Comparison of ENCODE assay signal across 8 cellular contexts in the genomic region with DNA sequence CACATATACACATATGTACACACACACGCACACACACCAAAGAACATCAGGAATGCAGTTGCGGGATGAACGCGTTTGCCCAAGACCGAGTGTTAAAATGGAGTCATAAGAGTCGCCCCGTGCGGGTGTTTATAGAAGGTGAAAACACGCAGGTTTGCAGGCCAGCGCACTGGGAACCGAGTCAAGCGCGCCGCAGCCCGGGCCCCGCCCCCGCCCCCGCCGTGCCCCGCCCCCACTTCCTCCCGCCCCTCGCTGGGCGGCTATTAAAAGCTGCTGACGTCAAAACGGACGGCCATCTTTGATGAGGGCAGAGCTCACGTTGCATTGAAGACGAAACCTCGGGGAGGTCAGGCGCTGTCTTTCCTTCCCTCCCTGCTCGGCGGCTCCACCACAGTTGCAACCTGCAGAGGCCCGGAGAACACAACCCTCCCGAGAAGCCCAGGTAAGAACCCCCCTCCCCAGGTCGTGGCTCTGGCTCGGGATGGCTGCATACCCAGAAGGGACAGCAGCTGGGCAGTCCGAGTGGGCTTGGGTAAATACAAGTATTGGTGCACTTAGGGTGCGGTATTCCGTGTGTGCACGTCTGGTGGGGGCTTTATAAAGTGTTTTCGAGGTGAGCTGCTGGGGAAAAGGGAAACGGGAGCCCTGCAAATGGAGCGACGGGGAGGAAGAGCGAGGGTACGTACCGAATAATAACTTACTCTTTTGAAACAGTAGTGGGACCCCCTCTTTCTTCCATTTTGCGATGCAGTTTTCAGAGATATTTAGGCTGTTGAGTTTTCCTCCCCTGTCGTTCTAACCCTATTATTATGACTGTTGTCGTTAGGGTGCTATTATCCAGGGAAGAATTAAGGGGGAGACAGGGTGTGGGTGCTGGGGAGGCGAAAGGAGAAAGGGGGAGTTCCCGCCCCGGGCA. TPM values are rescaled to one million over a fixed set of nuclear protein-coding genes. Genes with fewer than 3 reads are reported as not detected.
DNase-seq lines count a peak whose midpoint lies in the region; ATAC-seq, FAIRE-seq and TF ChIP-seq lines count a peak whose summit lies in the region.

SNAP25 (plus strand) TSS at position 295 of the 916 bp plus-strand sequence. CDS start 56,662 bp downstream, outside the sequence.

- H3K36me3 ChIP-seq in left ventricle myocardium inferior, result no peaks in the 10 kb centered on the region

- no peak for TF ChIP-seq CTCF in left ventricle myocardium inferior (IDR thresholded peaks at IDR 0.05; ENCODE audit: borderline replicate concordance)

- FAIRE-seq in GM12892 (lab: Jason Lieb, UNC), result no peak

- no peaks in the 10 kb centered on the region for H3K9me3 ChIP-seq in left ventricle myocardium inferior (replicated peaks)

- ATAC-seq in GM18867 (IDR thresholded peaks at IDR 0.05; ENCODE audit: unreplicated experiment), result no peak

- H3K27me3 ChIP-seq in left ventricle myocardium inferior (ENCODE audit: low read depth), result peaks cover 85% of the 10 kb centered on the region

- H3K27ac ChIP-seq in left ventricle myocardium inferior (replicated peaks), result no peak within 1 kb of the TSS

- intact Hi-C loops in left ventricle myocardium inferior (cut with micrococcal nuclease), result no loop called here

- DNase-seq in CD1c-positive myeloid dendritic cell (ENCODE audit: extremely low spot score) (peak; percentile 62), HuH-7.5 (ENCODE audit: low spot score) (peak; percentile 74), amygdala (lab: John Stamatoyannopoulos, UW) (peak; percentile 9 to 90 (median 77)), left ventricle myocardium inferior (no peak), pons (ENCODE audit: low spot score) (peak; percentile 86), GM12892 (ENCODE audit: insufficient read length) (no peak)

- peaks cover 13% of the 10 kb centered on the region for H3K4me1 ChIP-seq in left ventricle myocardium inferior

- no peak for TF ChIP-seq POLR2A in GM12892 (IDR thresholded peaks at IDR 0.05; ENCODE audit: low read depth, low read length)

- H3K4me3 ChIP-seq in left ventricle myocardium inferior, result peak within 1 kb of the TSS; percentile 45

TF ChIP-seq in PFSK-1, 5 proteins besides CTCF, POLR2A, EP300 and RAD21:
- TF ChIP-seq TAF1 (IDR thresholded peaks at IDR 0.05; ENCODE audit: borderline replicate concordance, insufficient read depth, low read length), result no peak
- TF ChIP-seq FOXP2 (optimal IDR thresholded peaks at IDR 0.05; ENCODE audit: borderline replicate concordance, extremely low read depth, extremely low read length, insufficient read depth), result no peak
- TF ChIP-seq, protein P1, sequence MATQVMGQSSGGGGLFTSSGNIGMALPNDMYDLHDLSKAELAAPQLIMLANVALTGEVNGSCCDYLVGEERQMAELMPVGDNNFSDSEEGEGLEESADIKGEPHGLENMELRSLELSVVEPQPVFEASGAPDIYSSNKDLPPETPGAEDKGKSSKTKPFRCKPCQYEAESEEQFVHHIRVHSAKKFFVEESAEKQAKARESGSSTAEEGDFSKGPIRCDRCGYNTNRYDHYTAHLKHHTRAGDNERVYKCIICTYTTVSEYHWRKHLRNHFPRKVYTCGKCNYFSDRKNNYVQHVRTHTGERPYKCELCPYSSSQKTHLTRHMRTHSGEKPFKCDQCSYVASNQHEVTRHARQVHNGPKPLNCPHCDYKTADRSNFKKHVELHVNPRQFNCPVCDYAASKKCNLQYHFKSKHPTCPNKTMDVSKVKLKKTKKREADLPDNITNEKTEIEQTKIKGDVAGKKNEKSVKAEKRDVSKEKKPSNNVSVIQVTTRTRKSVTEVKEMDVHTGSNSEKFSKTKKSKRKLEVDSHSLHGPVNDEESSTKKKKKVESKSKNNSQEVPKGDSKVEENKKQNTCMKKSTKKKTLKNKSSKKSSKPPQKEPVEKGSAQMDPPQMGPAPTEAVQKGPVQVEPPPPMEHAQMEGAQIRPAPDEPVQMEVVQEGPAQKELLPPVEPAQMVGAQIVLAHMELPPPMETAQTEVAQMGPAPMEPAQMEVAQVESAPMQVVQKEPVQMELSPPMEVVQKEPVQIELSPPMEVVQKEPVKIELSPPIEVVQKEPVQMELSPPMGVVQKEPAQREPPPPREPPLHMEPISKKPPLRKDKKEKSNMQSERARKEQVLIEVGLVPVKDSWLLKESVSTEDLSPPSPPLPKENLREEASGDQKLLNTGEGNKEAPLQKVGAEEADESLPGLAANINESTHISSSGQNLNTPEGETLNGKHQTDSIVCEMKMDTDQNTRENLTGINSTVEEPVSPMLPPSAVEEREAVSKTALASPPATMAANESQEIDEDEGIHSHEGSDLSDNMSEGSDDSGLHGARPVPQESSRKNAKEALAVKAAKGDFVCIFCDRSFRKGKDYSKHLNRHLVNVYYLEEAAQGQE (IDR thresholded peaks at IDR 0.05; ENCODE audit: insufficient read depth in 1 of 2, low read depth in 2 of 2, low read length in 2 of 2), result peak; percentile 65 to 77
- TF ChIP-seq POLR2AphosphoS5 (IDR thresholded peaks at IDR 0.05; ENCODE audit: low read depth, low read length), result no peak

RNA-seq across cellular contexts. Expression of gene SNAP25, which starts in this region (rescaled TPM):
- polyA plus RNA-seq in PFSK-1 (2012; ENCODE audit: insufficient read length, low read depth), result 0.39 TPM
- 0.22 TPM for total RNA-seq in left ventricle myocardium inferior
- polyA plus RNA-seq in GM12892 (2012; ENCODE audit: missing spikeins), result not detected

Comparison
In these comparisons a context has a peak if more than half of its experiments do, and no peak if none do; other contexts are left out.
1. DNase-seq: peak in CD1c-positive myeloid dendritic cell (single experiment), HuH-7.5 (single experiment), amygdala (56 of 56) and pons (single experiment); none in left ventricle myocardium inferior (single experiment) and GM12892 (single experiment).